8 cellular contexts compared by ENCODE assay signal in the genomic region with DNA sequence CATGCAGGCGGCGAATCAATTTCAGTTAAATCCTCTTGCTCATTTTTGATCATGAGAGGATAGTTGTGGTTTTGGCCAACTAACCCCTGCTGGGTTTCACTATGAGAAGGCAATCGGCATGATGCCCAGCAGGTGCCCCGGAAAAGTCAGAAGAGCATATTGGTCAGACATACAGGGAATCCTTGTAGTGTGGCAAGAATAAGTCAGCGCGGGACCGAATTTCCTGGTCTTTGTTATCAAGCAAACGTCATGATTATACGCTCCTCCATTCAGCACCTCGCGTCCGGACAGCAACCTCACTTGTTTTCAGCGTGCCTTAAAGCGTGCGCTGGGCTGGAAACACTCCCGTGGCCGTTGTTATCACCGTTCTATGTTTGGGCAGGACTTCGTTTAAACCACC. TPM values are rescaled to one million over a fixed set of nuclear protein-coding genes. Genes with fewer than 3 reads are reported as not detected.
DNase-seq lines count a peak whose midpoint lies in the region; ATAC-seq and TF ChIP-seq lines count a peak whose summit lies in the region.

No MANE protein-coding gene starts in this region.

- H3K27me3 Mint-ChIP-seq in immature natural killer cell (ENCODE audit: low read depth in 3 of 3): peaks cover 19 to 32% (median 25%) of the 10 kb centered on the region in 3 donors

- no peak for TF ChIP-seq CTCF in GM10248 (IDR thresholded peaks at IDR 0.05; ENCODE audit: control extremely low read depth, extremely low read depth, low read depth, missing control alignments)
- TF ChIP-seq CTCF in OCI-LY7 (conservative IDR thresholded peaks at IDR 0.05; ENCODE audit: low read length): no peak

- DNase-seq in GM10248 (ENCODE audit: extremely low spot score) (peak; percentile 50), OCI-LY7 (ENCODE audit: low spot score) (no peak), amniotic epithelial cell (ENCODE audit: low read depth) (peak; percentile 61), immature natural killer cell (peak in 2 of 3 donors; percentile 9 to 30), DMS53 treated with DMSO at 0.1 percent for 48 hours (lab: John Stamatoyannopoulos, UW; ENCODE audit: unreplicated experiment) (no peak)
- peak; percentile 14 to 33 for DNase-seq in stimulated activated CD4-positive, alpha-beta T cell treated with anti-CD3 and anti-CD28 coated beads, Interleukin-4, amount 100 ng/mL, for 4 hours

- H3K9me2 ChIP-seq in OCI-LY7 (ENCODE audit: insufficient read depth, low read length): no peaks in the 10 kb centered on the region

- peaks cover 21 to 26% of the 10 kb centered on the region in 2 donors for H3K4me1 Mint-ChIP-seq in immature natural killer cell

- intact Hi-C loops in OCI-LY7 (cut with micrococcal nuclease; ENCODE audit: unreplicated experiment): no loop called here

- TSS peak; percentile 59 for BruUV-seq in OCI-LY7 (replicated peaks; lab: Mats Ljungman, UMichigan)

- no peaks in the 10 kb centered on the region for H3K4me1 ChIP-seq in OCI-LY7 (ENCODE audit: insufficient read depth, low read length, poor library complexity, severe bottlenecking)

- H2AFZ ChIP-seq in OCI-LY7 (ENCODE audit: low read length): no peak overlapping the region

- peaks cover 8 to 11% (median 10%) of the 10 kb centered on the region in 3 donors for H3K36me3 Mint-ChIP-seq in immature natural killer cell

- H3K36me3 ChIP-seq in OCI-LY7 (ENCODE audit: insufficient read depth, low read length): no peaks in the 10 kb centered on the region

- H3K27ac ChIP-seq in OCI-LY7 (ENCODE audit: low read depth, low read length, poor library complexity, severe bottlenecking): no peak overlapping the region

- POLR2A ChIA-PET in GM10248 (lab: Yijun Ruan, JAX): no interaction called here
- POLR2A ChIA-PET in OCI-LY7 (lab: Charles Lee): no interaction called here

- H3K9me3 Mint-ChIP-seq in immature natural killer cell: no peaks in the 10 kb centered on the region

- no peaks in the 10 kb centered on the region for H3K79me2 ChIP-seq in OCI-LY7 (ENCODE audit: insufficient read depth, low read depth, low read length)

- H3K4me3 ChIP-seq in OCI-LY7 (ENCODE audit: low read depth, low read length, poor library complexity, severe bottlenecking): no peak overlapping the region

- CTCF ChIA-PET in GM10248 (lab: Yijun Ruan, JAX) (interaction anchor here (1.2 kb wide), 1 partner anchor 17 kb away, joined by 3 read pairs; no protein-coding TSS in a partner anchor), OCI-LY7 (lab: Charles Lee; ENCODE audit: unreplicated experiment) (no interaction called here)

- no peaks in the 10 kb centered on the region for H4K20me1 ChIP-seq in OCI-LY7 (ENCODE audit: insufficient read depth, low read length)

- no peak overlapping the region for H3K27ac Mint-ChIP-seq in immature natural killer cell

- ATAC-seq in HG03432 (IDR thresholded peaks at IDR 0.05; ENCODE audit: unreplicated experiment) (peak; percentile 48), HG02970 (IDR thresholded peaks at IDR 0.05; ENCODE audit: low FRiP score, unreplicated experiment) (no peak)

- peak overlapping the region; percentile 7 to 76 (median 56) for H3K4me3 Mint-ChIP-seq in immature natural killer cell

- no peak overlapping the region for H3K4me2 ChIP-seq in OCI-LY7 (ENCODE audit: low read length)

- H3K9me3 ChIP-seq in OCI-LY7 (ENCODE audit: low read length): no peaks in the 10 kb centered on the region

RNA-seq across cellular contexts. Expression of a gene that starts 1.8 kb away (rescaled TPM):
- total RNA-seq in OCI-LY7 (2014; rRNA removed; shearing (Covaris generic)): 0.03 and 0.13 TPM in 2 replicates
- total RNA-seq in OCI-LY7 (2022): 4.6 and 5.6 TPM in 2 replicates
- 1 to 10 TPM; 1.3 to 5.8 (median 1.7) TPM for polyA plus RNA-seq in immature natural killer cell

Comparison
In these comparisons a context has a peak if more than half of its experiments do, and no peak if none do; other contexts are left out.
1. DNase-seq: peak in GM10248 (single experiment), amniotic epithelial cell (single experiment), immature natural killer cell (2 of 3) and stimulated activated CD4-positive, alpha-beta T cell treated with anti-CD3 and anti-CD28 coated beads, Interleukin-4, amount 100 ng/mL, for 4 hours (2 of 2); none in OCI-LY7 (single experiment) and DMS53 treated with DMSO at 0.1 percent for 48 hours (single experiment).